In the genomic region with DNA sequence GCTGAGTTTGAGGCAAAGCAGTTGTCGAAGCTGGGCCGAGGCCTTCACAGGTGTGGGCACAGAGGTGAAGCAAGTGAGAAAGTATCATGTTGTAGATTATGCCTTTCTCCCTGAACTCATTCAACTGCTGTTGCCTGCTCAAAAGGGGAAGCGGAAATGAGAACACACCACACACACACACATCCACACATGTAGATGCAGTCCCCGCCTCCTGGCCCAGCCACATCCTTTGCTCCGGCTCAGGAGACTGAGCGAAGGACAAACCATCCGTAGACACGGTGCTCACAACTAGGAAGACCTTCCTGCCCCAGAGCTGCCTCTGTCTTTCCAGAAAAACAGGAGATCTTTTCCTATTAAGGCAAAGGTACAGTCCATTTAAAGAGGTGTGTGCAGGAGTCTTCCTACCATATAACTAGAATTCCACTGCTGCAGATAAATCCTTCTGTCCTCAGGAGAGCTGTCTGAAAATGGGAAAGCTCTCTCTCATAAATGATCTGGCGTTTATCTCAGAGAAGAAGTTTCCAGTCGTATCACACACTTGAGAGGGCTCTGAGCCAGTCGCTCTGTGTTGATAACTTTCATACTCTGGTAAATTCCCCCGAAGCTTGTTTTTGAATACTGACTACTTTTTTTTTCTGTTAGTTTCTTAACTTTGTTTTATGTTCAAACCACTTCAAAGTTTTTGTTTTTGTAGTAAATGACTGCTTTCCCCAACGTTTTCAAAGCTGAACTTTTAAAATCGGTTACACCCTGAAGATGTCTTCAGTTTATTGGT, we compare ENCODE assay signal across 9 cellular contexts. TPM values are rescaled to one million over a fixed set of nuclear protein-coding genes. Genes with fewer than 3 reads are reported as not detected.
A peak's percentile ranks its signal among the peaks of the same experiment; 100 is the strongest.
DNase-seq lines count a peak whose midpoint lies in the region; ATAC-seq and TF ChIP-seq lines count a peak whose summit lies in the region.
"Had no signal": no experiment of that assay in that cellular context is flagged by ENCODE, and none has a peak within 500 bp of the region (broad histone marks: within the 10 kb centered on the region; RNA-seq: fewer than 3 reads in every experiment).

A gene with protein sequence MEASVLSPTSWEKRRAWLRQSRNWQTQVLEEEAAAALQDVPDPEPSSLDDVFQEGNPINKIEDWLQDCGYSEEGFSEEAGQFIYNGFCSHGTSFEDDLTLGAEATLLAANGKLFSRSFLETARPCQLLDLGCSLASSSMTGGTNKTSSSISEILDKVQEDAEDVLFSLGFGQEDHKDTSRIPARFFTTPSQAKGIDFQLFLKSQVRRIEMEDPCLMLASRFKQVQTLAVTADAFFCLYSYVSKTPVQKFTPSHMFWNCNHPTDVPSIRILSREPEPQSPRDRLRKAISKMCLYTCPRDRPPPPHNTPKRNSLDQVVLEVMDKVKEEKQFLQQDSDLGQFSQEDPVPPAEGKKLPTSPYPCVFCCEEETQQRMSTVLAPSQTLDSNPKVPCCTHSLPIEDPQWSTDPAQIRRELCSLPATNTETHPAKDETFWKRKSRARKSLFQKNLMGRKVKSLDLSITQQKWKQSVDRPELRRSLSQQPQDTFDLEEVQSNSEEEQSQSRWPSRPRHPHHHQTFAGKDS (minus strand): TSS at position 161 of the 775 bp plus-strand sequence. CDS start 10,200 bp downstream, outside the sequence.

- H3K4me3 ChIP-seq in RWPE2 (ENCODE audit: severe bottlenecking) = no peak within 1 kb of the TSS
- peak within 1 kb of the TSS in 2 of 4 donors; percentile 12 to 17 for H3K4me3 ChIP-seq in tibial nerve

- DNase-seq in RWPE2 (ENCODE audit: low spot score) = no peak
- peak; percentile 82 for DNase-seq in activated effector memory CD4-positive, alpha-beta T cell treated with Interleukin-2 at 50 U/mL for 16 hours
- DNase-seq in naive B cell = peak; percentile 87
- peak; percentile 38 to 56 for DNase-seq in tibial nerve (ENCODE audit: low spot score in 2 of 2)
- no peak for DNase-seq in AG08396 (ENCODE audit: low spot score)
- no peak for DNase-seq in NCI-H748 (lab: John Stamatoyannopoulos, UW; ENCODE audit: unreplicated experiment)

- no peaks in the 10 kb centered on the region for H3K9me3 ChIP-seq in RWPE2 (ENCODE audit: severe bottlenecking)
- H3K9me3 ChIP-seq in tibial nerve = no peaks in the 10 kb centered on the region

- no peak for TF ChIP-seq EP300 in tibial nerve (IDR thresholded peaks at IDR 0.05)

- peak within 1 kb of the TSS; percentile 84 to 96 (median 91) for H3K4me3 Mint-ChIP-seq in naive B cell

- peak within 1 kb of the TSS; percentile 90 to 99 (median 98) for H3K27ac Mint-ChIP-seq in naive B cell

- TF ChIP-seq POLR2A in GM18505 (IDR thresholded peaks at IDR 0.05; ENCODE audit: borderline replicate concordance, extremely low read depth, insufficient read depth, insufficient read length) (peak; percentile 93), tibial nerve (IDR thresholded peaks at IDR 0.05) (no peak)

- H3K9me3 Mint-ChIP-seq in naive B cell = peaks cover 0 to 5% (median 0%) of the 10 kb centered on the region in 7 donors

- H3K4me1 ChIP-seq in RWPE2 (ENCODE audit: insufficient read depth, poor library complexity, severe bottlenecking) (no peaks in the 10 kb centered on the region), tibial nerve (peaks cover 0 to 21% (median 0%) of the 10 kb centered on the region in 4 donors)

- H3K27me3 ChIP-seq in RWPE2 (ENCODE audit: insufficient read depth, poor library complexity, severe bottlenecking) (peaks cover 9% of the 10 kb centered on the region), tibial nerve (no peaks in the 10 kb centered on the region)

- peaks cover 50 to 67% (median 65%) of the 10 kb centered on the region in 3 donors for H3K4me1 Mint-ChIP-seq in naive B cell

- peak; percentile 96 for ATAC-seq in GM18505 (IDR thresholded peaks at IDR 0.05; ENCODE audit: unreplicated experiment)
- peak; percentile 94 for ATAC-seq in HG02852 (IDR thresholded peaks at IDR 0.05; ENCODE audit: unreplicated experiment)
- ATAC-seq in RWPE2 (ENCODE audit: low read depth) = peak; percentile 21; the same call in 1 of the 3 replicates
- peak; percentile 96 to 99 for ATAC-seq in naive B cell (ENCODE audit: low read depth in 2 of 2)

- H3K36me3 ChIP-seq in RWPE2 (ENCODE audit: low read depth) = no peaks in the 10 kb centered on the region
- no peaks in the 10 kb centered on the region for H3K36me3 ChIP-seq in tibial nerve

- H3K27me3 Mint-ChIP-seq in naive B cell = no peaks in the 10 kb centered on the region

- H3K27ac ChIP-seq in RWPE2 (ENCODE audit: poor library complexity, severe bottlenecking) (no peak within 1 kb of the TSS), tibial nerve (peak within 1 kb of the TSS in 2 of 4 donors; percentile 61 to 77)

- TF ChIP-seq CTCF in RWPE2 (IDR thresholded peaks at IDR 0.05; ENCODE audit: poor library complexity, severe bottlenecking) (no peak), tibial nerve (IDR thresholded peaks at IDR 0.05) (no peak)

- 43 to 55% methylated on average over 14 of the region's 14 CpGs for WGBS in tibial nerve, 2 donors

- H3K36me3 Mint-ChIP-seq in naive B cell = peaks cover 6 to 19% of the 10 kb centered on the region in 2 donors

RNA-seq across cellular contexts. Expression of the gene that starts here (rescaled TPM):
- 10 to 100 TPM; 16.5 to 23.2 (median 18.3) TPM for polyA plus RNA-seq in naive B cell (ENCODE audit: low read depth in 6 of 6)
- total RNA-seq in tibial nerve = 1 to 10 TPM in 1 of 4 donors, under 1 TPM in 2, not detected in 1; 0.42 to 2.8 (median 0.98) TPM
- polyA plus RNA-seq: keratinocyte had no signal

Comparison
In these comparisons a context has a peak if more than half of its experiments do, and no peak if none do; other contexts are left out.
1. ATAC-seq: peak in every context shown above with its lines; median percentile 98 in naive B cell; 96 in GM18505; 94 in HG02852; 21 in RWPE2.
2. DNase-seq: peak in activated effector memory CD4-positive, alpha-beta T cell treated with Interleukin-2 at 50 U/mL for 16 hours (single experiment), naive B cell (single experiment) and tibial nerve (2 of 2); none in RWPE2 (single experiment), AG08396 (single experiment) and NCI-H748 (single experiment).